Comparison of ENCODE assay signal across 13 cellular contexts in the genomic region with DNA sequence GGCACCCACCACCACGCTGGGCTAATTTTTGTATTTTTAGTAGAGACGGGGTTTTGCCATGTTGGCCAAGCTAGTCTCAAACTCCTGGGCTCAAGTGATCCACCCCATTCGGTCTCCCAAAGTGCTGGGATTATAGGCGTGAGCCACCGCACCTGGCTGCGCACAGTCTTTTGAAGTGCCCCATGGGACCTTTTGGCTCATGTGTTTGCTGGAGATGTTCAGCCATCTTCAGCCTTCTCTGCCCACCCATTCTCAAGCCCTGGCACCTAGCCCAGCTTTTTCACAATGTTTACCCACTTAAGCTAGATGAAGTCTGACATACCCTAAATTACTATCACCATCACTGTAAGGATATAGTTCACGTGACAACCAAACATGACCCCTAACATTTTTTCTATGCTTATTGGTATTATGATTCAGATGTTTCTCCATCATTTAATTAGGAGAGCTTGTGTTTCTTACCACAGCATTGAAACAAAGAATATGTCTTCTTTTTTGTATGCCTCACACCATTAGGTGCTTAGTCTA. TPM values are rescaled to one million over a fixed set of nuclear protein-coding genes. Genes with fewer than 3 reads are reported as not detected.
A peak's percentile ranks its signal among the peaks of the same experiment; 100 is the strongest.
DNase-seq lines count a peak whose midpoint lies in the region; ATAC-seq, FAIRE-seq and TF ChIP-seq lines count a peak whose summit lies in the region.
"Had no signal": no experiment of that assay in that cellular context is flagged by ENCODE, and none has a peak within 500 bp of the region (broad histone marks: within the 10 kb centered on the region; RNA-seq: fewer than 3 reads in every experiment).

No MANE protein-coding gene starts in this region.

- ATAC-seq in CD4-positive, alpha-beta T cell (ENCODE audit: poor library complexity) = no peak
- ATAC-seq in WTC11 = no peak
- ATAC-seq in pancreas = no peak
- ATAC-seq: stimulated activated effector memory CD8-positive, alpha-beta T cell treated with anti-CD3 and anti-CD28 coated beads, Interleukin-12 subunit alpha, Interleukin-12 subunit beta, amount 100 ng/mL, for 72 hours had no signal

- H3K9me3 ChIP-seq in CD4-positive, alpha-beta T cell (ENCODE audit: control insufficient read depth, low read length) = no peaks in the 10 kb centered on the region
- H3K9me3 ChIP-seq in pancreas = no peaks in the 10 kb centered on the region
- H3K9me3 ChIP-seq: gastroesophageal sphincter had no signal

- H3K27me3 ChIP-seq in CD4-positive, alpha-beta T cell (ENCODE audit: control insufficient read depth, insufficient read depth, low read length) = no peaks in the 10 kb centered on the region
- H3K27me3 ChIP-seq in pancreas = no peaks in the 10 kb centered on the region

- H3K4me3 Mint-ChIP-seq in CD4-positive, alpha-beta T cell = no peak overlapping the region
- H3K4me3 Mint-ChIP-seq in WTC11 = no peak overlapping the region
- H3K4me3 Mint-ChIP-seq: H9; stimulated activated effector memory CD8-positive, alpha-beta T cell treated with anti-CD3 and anti-CD28 coated beads, Interleukin-12 subunit alpha, Interleukin-12 subunit beta, amount 100 ng/mL, for 72 hours had no signal

- H3K27ac ChIP-seq in CD4-positive, alpha-beta T cell (ENCODE audit: low read depth, low read length) = no peak overlapping the region
- H3K27ac ChIP-seq in pancreas = no peak overlapping the region

- peaks cover 32% of the 10 kb centered on the region for H3K36me3 Mint-ChIP-seq in CD4-positive, alpha-beta T cell (ENCODE audit: low read depth)
- no peaks in the 10 kb centered on the region for H3K36me3 Mint-ChIP-seq in WTC11

- no peaks in the 10 kb centered on the region for H3K9me3 Mint-ChIP-seq in CD4-positive, alpha-beta T cell
- H3K9me3 Mint-ChIP-seq in WTC11 = no peaks in the 10 kb centered on the region
- H3K9me3 Mint-ChIP-seq: H9; stimulated activated effector memory CD8-positive, alpha-beta T cell treated with anti-CD3 and anti-CD28 coated beads, Interleukin-12 subunit alpha, Interleukin-12 subunit beta, amount 100 ng/mL, for 72 hours had no signal

- H3K27me3 Mint-ChIP-seq in CD4-positive, alpha-beta T cell = no peaks in the 10 kb centered on the region
- H3K27me3 Mint-ChIP-seq in WTC11 (ENCODE audit: low read depth) = no peaks in the 10 kb centered on the region

- H3K4me3 ChIP-seq in fibroblast of villous mesenchyme (ENCODE audit: low read depth, low read length) (no peak overlapping the region), pancreas (no peak overlapping the region)
- H3K4me3 ChIP-seq: gastroesophageal sphincter had no signal

- TF ChIP-seq CTCF in fibroblast of villous mesenchyme (IDR thresholded peaks at IDR 0.05; ENCODE audit: insufficient read depth, low read depth, low read length) = no peak
- no peak for TF ChIP-seq CTCF in CD4-positive, alpha-beta T cell (IDR thresholded peaks at IDR 0.05)
- no peak for TF ChIP-seq CTCF in WTC11 (IDR thresholded peaks at IDR 0.05)
- TF ChIP-seq CTCF in pancreas (IDR thresholded peaks at IDR 0.05) = no peak

- intact Hi-C loops in CD4-positive, alpha-beta T cell (cut with DNase I, micrococcal nuclease) = no loop called here
- intact Hi-C loops in pancreas (cut with DNase I) = no loop called here

- H3K36me3 ChIP-seq in pancreas = no peaks in the 10 kb centered on the region

- peaks cover 2% of the 10 kb centered on the region for H3K4me1 Mint-ChIP-seq in CD4-positive, alpha-beta T cell (ENCODE audit: low read depth)
- no peaks in the 10 kb centered on the region for H3K4me1 Mint-ChIP-seq in WTC11

- POLR2A ChIA-PET in CD4-positive, alpha-beta T cell (lab: Charles Lee) = interaction anchor here (1.0 kb wide), 1 partner anchor 9 kb away, joined by 6 read pairs; no protein-coding TSS in a partner anchor
- POLR2A ChIA-PET in WTC11 (lab: Charles Lee) = interaction anchor here (0.7 kb wide), 1 partner anchor 57 kb away, joined by 3 read pairs; no protein-coding TSS in a partner anchor

- no peaks in the 10 kb centered on the region for H3K4me1 ChIP-seq in pancreas

- DNase-seq in DMS 273 treated with DMSO at 0.1 percent for 48 hours (lab: John Stamatoyannopoulos, UW) (peak; percentile 75), NCI-H1105 (lab: John Stamatoyannopoulos, UW) (peak; percentile 92), NCI-H524 treated with DMSO at 0.1 percent for 48 hours (lab: John Stamatoyannopoulos, UW) (peak; percentile 94), fibroblast of villous mesenchyme (ENCODE audit: low read depth) (peak; percentile 36), WTC11 (ENCODE audit: low spot score) (no peak), pancreas (no peak)
- DNase-seq in CD4-positive, alpha-beta T cell = no peak
- DNase-seq in activated CD8-positive, alpha-beta memory T cell treated with anti-CD3 and anti-CD28 coated beads for 24 hours = no peak
- DNase-seq: cortex of kidney, nucleus accumbens had no signal

- CTCF ChIA-PET in CD4-positive, alpha-beta T cell (lab: Charles Lee) = no interaction called here
- CTCF ChIA-PET in WTC11 (lab: Charles Lee) = interaction anchor here (1.1 to 1.5 kb wide), 2 partner anchors 10 to 54 kb away, joined by 3 to 4 read pairs; no protein-coding TSS in a partner anchor

- no peak for FAIRE-seq in pancreas (lab: Jason Lieb, UNC)

- 84 to 91% methylated on average over 7 of the region's 7 CpGs for WGBS in pancreas, 2 donors

- H3K27ac Mint-ChIP-seq in CD4-positive, alpha-beta T cell = no peak overlapping the region
- no peak overlapping the region for H3K27ac Mint-ChIP-seq in WTC11
- H3K27ac Mint-ChIP-seq: H9; stimulated activated effector memory CD8-positive, alpha-beta T cell treated with anti-CD3 and anti-CD28 coated beads, Interleukin-12 subunit alpha, Interleukin-12 subunit beta, amount 100 ng/mL, for 72 hours had no signal

TF ChIP-seq in WTC11, 78 proteins besides CTCF, POLR2A, EP300 and RAD21:
- TF ChIP-seq ZNF263 (CRISPR knock-in tag; IDR thresholded peaks at IDR 0.05; ENCODE audit: low read depth) (no peak), CREB1 (CRISPR knock-in tag; IDR thresholded peaks at IDR 0.05) (no peak), SMAD4 (CRISPR knock-in tag; IDR thresholded peaks at IDR 0.05) (no peak), ZNF396 (CRISPR knock-in tag; IDR thresholded peaks at IDR 0.05; ENCODE audit: borderline replicate concordance) (no peak)

RNA-seq across cellular contexts. Expression of gene PECAM1, which starts 32.3 kb away (rescaled TPM):
- total RNA-seq in fibroblast of villous mesenchyme (under 0.01 TPM in 2 replicates), WTC11 (2021) (0.18 to 0.44 TPM (median 0.33 TPM) in 3 replicates), pancreas (10 to 100 TPM; 14.5 to 54.8 (median 28.7) TPM)
- total RNA-seq in CD4-positive, alpha-beta T cell = 10 to 100 TPM; 20.6 to 20.8 TPM
- 10 to 100 TPM in 1 of 2 donors, 1 to 10 TPM in 1; 8.0 to 15.1 TPM for polyA plus RNA-seq in pancreas

Comparison
In these comparisons a context has a peak if more than half of its experiments do, and no peak if none do; other contexts are left out.
1. DNase-seq: peak in DMS 273 treated with DMSO at 0.1 percent for 48 hours (single experiment), NCI-H1105 (single experiment), NCI-H524 treated with DMSO at 0.1 percent for 48 hours (single experiment) and fibroblast of villous mesenchyme (single experiment); none in CD4-positive, alpha-beta T cell (0 of 10), WTC11 (single experiment), pancreas (0 of 6) and activated CD8-positive, alpha-beta memory T cell treated with anti-CD3 and anti-CD28 coated beads for 24 hours (single experiment).
2. RNA of gene PECAM1, which starts 32.3 kb away (total RNA-seq): 14.5 to 54.8 TPM in pancreas and 20.6 to 20.8 TPM in CD4-positive, alpha-beta T cell; 0.18 to 0.44 TPM in WTC11 and under 0.01 TPM in fibroblast of villous mesenchyme; every median in the first group is over 10 times any median in the second.